In the genomic region with DNA sequence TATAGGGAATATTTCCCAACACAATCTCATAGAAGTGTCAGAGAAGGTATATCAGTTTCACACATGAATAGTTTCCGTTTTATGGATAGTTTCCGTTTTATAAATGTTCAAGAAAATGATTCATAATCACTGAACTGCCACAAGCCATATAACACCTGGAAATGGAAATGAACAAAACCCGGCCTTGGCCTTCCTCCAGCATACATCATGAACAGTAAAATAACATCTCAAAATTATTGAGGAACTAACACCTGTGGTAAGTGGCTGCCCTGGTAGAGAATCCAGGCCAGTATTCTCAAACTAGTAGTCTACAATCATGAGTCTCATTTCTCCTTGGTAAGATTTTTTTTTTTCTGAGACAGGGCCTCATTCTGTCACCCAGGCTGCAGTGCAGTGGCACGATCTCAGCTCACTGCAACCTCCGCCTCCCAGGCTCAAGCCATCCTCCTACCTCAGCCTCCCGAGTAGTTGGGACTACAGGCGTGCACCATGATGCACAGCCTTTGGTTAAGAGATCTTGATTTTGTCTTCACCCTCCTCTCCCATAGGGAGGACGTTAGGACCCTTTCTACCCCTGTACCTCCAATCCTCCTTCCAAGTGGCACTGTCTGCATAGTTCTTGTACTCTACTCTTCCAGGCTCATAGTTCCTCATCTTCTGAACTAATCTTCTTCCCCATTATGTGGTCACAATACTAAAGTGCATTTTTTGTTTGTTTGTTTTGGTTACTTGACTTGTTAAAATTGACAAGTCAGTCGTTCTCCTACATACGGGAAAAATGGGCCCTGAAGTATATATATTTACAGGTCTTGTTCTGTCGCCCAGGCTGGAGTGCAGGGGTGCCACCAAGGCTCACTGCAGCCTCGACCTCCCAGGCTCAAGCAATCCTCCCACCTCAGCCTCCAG, we compare ENCODE assay signal across 8 cellular contexts. TPM values are rescaled to one million over a fixed set of nuclear protein-coding genes. Genes with fewer than 3 reads are reported as not detected.
DNase-seq lines count a peak whose midpoint lies in the region; ATAC-seq and TF ChIP-seq lines count a peak whose summit lies in the region.

No MANE protein-coding gene starts in this region.

- H2AK5ac ChIP-seq in mesenchymal stem cell (ENCODE audit: low read length, severe bottlenecking): no peak overlapping the region

- H3K4me2 ChIP-seq in mesenchymal stem cell (ENCODE audit: low read length, poor library complexity, severe bottlenecking): peak overlapping the region; percentile 66

- peak overlapping the region; percentile 94 for H3K9ac ChIP-seq in mesenchymal stem cell (ENCODE audit: low read length)

- DNase-seq in CD4-positive, alpha-beta memory T cell: no peak
- peak; percentile 41 for DNase-seq in activated naive CD4-positive, alpha-beta T cell treated with anti-CD3 and anti-CD28 coated beads, Interleukin-2, amount 10 ng/mL, durations not matched to agents 7 days and 5 days
- DNase-seq in mesenchymal stem cell: no peak
- no peak for DNase-seq in thoracic aorta (ENCODE audit: low spot score)
- no peak for DNase-seq in ecto neural progenitor cell (ENCODE audit: low spot score)
- no peak for DNase-seq in NCI-H2081 (lab: John Stamatoyannopoulos, UW)
- no peak for DNase-seq in NCI-H526 (lab: John Stamatoyannopoulos, UW)

- H3K27ac ChIP-seq in CD4-positive, alpha-beta memory T cell (ENCODE audit: low read depth, low read length): no peak overlapping the region
- H3K27ac ChIP-seq in mesenchymal stem cell (ENCODE audit: low read length, poor library complexity, severe bottlenecking) (no peak overlapping the region), thoracic aorta (peak overlapping the region; percentile 79 to 86)

- H3K23ac ChIP-seq in mesenchymal stem cell (ENCODE audit: low read length in 2 of 2): no peak overlapping the region

- H3K9me3 Mint-ChIP-seq in CD4-positive, alpha-beta memory T cell: no peaks in the 10 kb centered on the region
- H3K9me3 Mint-ChIP-seq in activated naive CD4-positive, alpha-beta T cell treated with anti-CD3 and anti-CD28 coated beads, Interleukin-2, amount 10 ng/mL, durations not matched to agents 7 days and 5 days: no peaks in the 10 kb centered on the region

- no peak overlapping the region for H3K14ac ChIP-seq in mesenchymal stem cell (ENCODE audit: low read length in 2 of 2)

- H2BK15ac ChIP-seq in mesenchymal stem cell (ENCODE audit: low read depth, poor library complexity, severe bottlenecking): no peak overlapping the region

- H3K36me3 ChIP-seq in CD4-positive, alpha-beta memory T cell (ENCODE audit: insufficient read depth, low read length): no peaks in the 10 kb centered on the region
- H3K36me3 ChIP-seq in mesenchymal stem cell (ENCODE audit: control insufficient read depth in 1 of 2, insufficient read depth in 2 of 2, low read depth in 1 of 2, low read length in 2 of 2): no peaks in the 10 kb centered on the region
- H3K36me3 ChIP-seq in thoracic aorta: no peaks in the 10 kb centered on the region

- H3K36me3 Mint-ChIP-seq in CD4-positive, alpha-beta memory T cell: peaks cover 0 to 4% of the 10 kb centered on the region in 2 donors
- H3K36me3 Mint-ChIP-seq in activated naive CD4-positive, alpha-beta T cell treated with anti-CD3 and anti-CD28 coated beads, Interleukin-2, amount 10 ng/mL, durations not matched to agents 7 days and 5 days: peaks cover 2% of the 10 kb centered on the region

- intact Hi-C loops in CD4-positive, alpha-beta memory T cell (cut with micrococcal nuclease): no loop called here

- peaks cover 0 to 2% of the 10 kb centered on the region in 2 donors for H3K27me3 Mint-ChIP-seq in CD4-positive, alpha-beta memory T cell
- H3K27me3 Mint-ChIP-seq in activated naive CD4-positive, alpha-beta T cell treated with anti-CD3 and anti-CD28 coated beads, Interleukin-2, amount 10 ng/mL, durations not matched to agents 7 days and 5 days: peaks cover 33% of the 10 kb centered on the region

- H3K4me1 Mint-ChIP-seq in CD4-positive, alpha-beta memory T cell: peaks cover 11 to 27% (median 20%) of the 10 kb centered on the region in 4 donors
- peaks cover 45% of the 10 kb centered on the region for H3K4me1 Mint-ChIP-seq in activated naive CD4-positive, alpha-beta T cell treated with anti-CD3 and anti-CD28 coated beads, Interleukin-2, amount 10 ng/mL, durations not matched to agents 7 days and 5 days

- no peak overlapping the region for H3K18ac ChIP-seq in mesenchymal stem cell (ENCODE audit: low read depth in 1 of 2, low read length in 2 of 2)

- H4K8ac ChIP-seq in mesenchymal stem cell (ENCODE audit: low read length): peak overlapping the region; percentile 35

- CTCF ChIA-PET in CD4-positive, alpha-beta memory T cell (lab: Charles Lee; ENCODE audit: partially characterized antibody): interaction anchor here (1.4 to 1.6 kb wide), 3 partner anchors 11 to 23 kb away, joined by 6 to 7 read pairs (median 7); a partner anchor contains a TSS
- CTCF ChIA-PET in activated naive CD4-positive, alpha-beta T cell treated with anti-CD3 and anti-CD28 coated beads, Interleukin-2, amount 10 ng/mL, durations not matched to agents 7 days and 5 days (lab: Charles Lee): interaction anchor here (1.2 kb wide), 1 partner anchor 22 kb away, joined by 4 read pairs; no protein-coding TSS in a partner anchor

- no peak overlapping the region for H3K4me3 ChIP-seq in CD4-positive, alpha-beta memory T cell (ENCODE audit: low read length in 2 of 2)
- H3K4me3 ChIP-seq in mesenchymal stem cell (ENCODE audit: insufficient read depth in 1 of 2, low read depth in 1 of 2, low read length in 2 of 2) (peak overlapping the region in 1 of 2 experiments; percentile 84), thoracic aorta (peak overlapping the region; percentile 90)

- no peak overlapping the region for H2BK12ac ChIP-seq in mesenchymal stem cell (ENCODE audit: low read length in 2 of 2)

- no peak overlapping the region for H2BK120ac ChIP-seq in mesenchymal stem cell (ENCODE audit: low read depth, low read length)

- POLR2A ChIA-PET in CD4-positive, alpha-beta memory T cell (lab: Charles Lee; ENCODE audit: partially characterized antibody): interaction anchor here (0.6 to 2.6 kb wide), 19 partner anchors 9 to 243 kb away, joined by 3 to 27 read pairs (median 4); a partner anchor contains a TSS

- ATAC-seq in HG03159 (IDR thresholded peaks at IDR 0.05; ENCODE audit: unreplicated experiment) (peak; percentile 53), thoracic aorta (ENCODE audit: insufficient number of reproducible peaks, low FRiP score, low read depth) (no peak)

- peaks cover 20% of the 10 kb centered on the region for H3K4me1 ChIP-seq in CD4-positive, alpha-beta memory T cell (ENCODE audit: insufficient read depth, low read length)
- peaks cover 2% of the 10 kb centered on the region for H3K4me1 ChIP-seq in mesenchymal stem cell (ENCODE audit: control insufficient read depth, insufficient read depth, low read depth, low read length)
- H3K4me1 ChIP-seq in thoracic aorta (ENCODE audit: control insufficient read depth in 1 of 2, low read depth in 2 of 2): peaks cover 0 to 12% of the 10 kb centered on the region in 2 donors

- peak overlapping the region; percentile 66 to 96 (median 92) for H3K4me3 Mint-ChIP-seq in CD4-positive, alpha-beta memory T cell
- H3K4me3 Mint-ChIP-seq in activated naive CD4-positive, alpha-beta T cell treated with anti-CD3 and anti-CD28 coated beads, Interleukin-2, amount 10 ng/mL, durations not matched to agents 7 days and 5 days: peak overlapping the region; percentile 72

- TF ChIP-seq CTCF in thoracic aorta (IDR thresholded peaks at IDR 0.05): no peak

- H3K4ac ChIP-seq in mesenchymal stem cell (ENCODE audit: low read depth in 1 of 2, low read length in 2 of 2): no peak overlapping the region

- peak overlapping the region; percentile 57 to 88 (median 77) for H3K27ac Mint-ChIP-seq in CD4-positive, alpha-beta memory T cell
- H3K27ac Mint-ChIP-seq in activated naive CD4-positive, alpha-beta T cell treated with anti-CD3 and anti-CD28 coated beads, Interleukin-2, amount 10 ng/mL, durations not matched to agents 7 days and 5 days: peak overlapping the region; percentile 95

- 95% methylated on average over 10 of the region's 12 CpGs for WGBS in mesenchymal stem cell

- H3K9me3 ChIP-seq in CD4-positive, alpha-beta memory T cell (ENCODE audit: control insufficient read depth in 1 of 2, low read length in 2 of 2): no peaks in the 10 kb centered on the region
- H3K9me3 ChIP-seq in mesenchymal stem cell (ENCODE audit: control insufficient read depth, low read length) (no peaks in the 10 kb centered on the region), thoracic aorta (no peaks in the 10 kb centered on the region)

- no peak overlapping the region for H2AFZ ChIP-seq in mesenchymal stem cell (ENCODE audit: low read depth, low read length)

- H3K79me1 ChIP-seq in mesenchymal stem cell (replicated peaks; ENCODE audit: low read length, poor library complexity, severe bottlenecking): no peaks in the 10 kb centered on the region

- no peak overlapping the region for H2BK5ac ChIP-seq in mesenchymal stem cell (ENCODE audit: low read depth, low read length, poor library complexity, severe bottlenecking)

- H3K27me3 ChIP-seq in CD4-positive, alpha-beta memory T cell (ENCODE audit: insufficient read depth, low read length): no peaks in the 10 kb centered on the region
- H3K27me3 ChIP-seq in mesenchymal stem cell (ENCODE audit: control insufficient read depth in 1 of 2, insufficient read depth in 1 of 2, low read length in 2 of 2) (no peaks in the 10 kb centered on the region), thoracic aorta (replicated peaks; ENCODE audit: insufficient read depth) (no peaks in the 10 kb centered on the region)

- H4K91ac ChIP-seq in mesenchymal stem cell (ENCODE audit: low read length): no peak overlapping the region

RNA-seq across cellular contexts. Expression of a gene that starts 15.0 kb away (rescaled TPM):
- total RNA-seq in CD4-positive, alpha-beta memory T cell: under 1 TPM; 0.67 to 0.84 TPM
- 1 to 10 TPM; 1.6 to 2.7 TPM for polyA plus RNA-seq in CD4-positive, alpha-beta memory T cell
- polyA plus RNA-seq in mesenchymal stem cell (2013, experiment 1 of 2): 8.0 TPM
- 8.1 TPM for polyA plus RNA-seq in mesenchymal stem cell (2013, experiment 2 of 2)
- total RNA-seq in thoracic aorta: 1 to 10 TPM; 3.2 to 4.0 TPM

Comparison
In these comparisons a context has a peak if more than half of its experiments do, and no peak if none do; other contexts are left out.
1. H3K27ac ChIP-seq: peak in thoracic aorta (2 of 2); none in CD4-positive, alpha-beta memory T cell (single experiment) and mesenchymal stem cell (single experiment).